ENCODE assay signal across 8 cellular contexts in genomic region chr5:783881-784427, GRCh38. TPM values are rescaled to one million over a fixed set of nuclear protein-coding genes. Genes with fewer than 3 reads are reported as not detected.
DNase-seq lines count a peak whose midpoint lies in the region; ATAC-seq and TF ChIP-seq lines count a peak whose summit lies in the region.
"Not testable (repeated sequence)": the region's sequence is repeated elsewhere in the genome, so short reads cannot be mapped to it uniquely, and the experiment has no call there.

No MANE protein-coding gene starts in this region.

- H3K23ac ChIP-seq in mesenchymal stem cell (ENCODE audit: low read length in 2 of 2), result not testable (repeated sequence)

- intact Hi-C loops in ascending aorta (cut with DNase I), result loop anchor here (2.0 to 10.0 kb wide), 2 partner anchors 109 to 171 kb away; partner anchors contain the start of gene CEP72
- intact Hi-C loops in spleen (cut with DNase I; ENCODE audit: low total_unique reads), result not testable (repeated sequence)

- H2BK120ac ChIP-seq in mesenchymal stem cell (ENCODE audit: low read depth, low read length), result not testable (repeated sequence)

- not testable (repeated sequence) for H3K27ac ChIP-seq in ascending aorta; foreskin keratinocyte; mesenchymal stem cell (ENCODE audit: low read length, poor library complexity, severe bottlenecking)
- H3K27ac ChIP-seq in spleen, result peak overlapping the region in 5 of 8 donors; percentile 29 to 73 (median 56)

- not testable (repeated sequence) for H2BK15ac ChIP-seq in mesenchymal stem cell (ENCODE audit: low read depth, poor library complexity, severe bottlenecking)

- not testable (repeated sequence) for H3K36me3 ChIP-seq in BE2C; ascending aorta; mesenchymal stem cell (ENCODE audit: control insufficient read depth in 1 of 2, insufficient read depth in 2 of 2, low read depth in 1 of 2, low read length in 2 of 2); spleen

- not testable (repeated sequence) for H3K14ac ChIP-seq in mesenchymal stem cell (ENCODE audit: low read length in 2 of 2)

- peak; percentile 49 for DNase-seq in BE2C
- peak; percentile 21 for DNase-seq in GM20000 (ENCODE audit: low spot score)
- DNase-seq in KBM-7, result peak; percentile 62
- DNase-seq in SW480 (ENCODE audit: low spot score), result peak; percentile 35
- DNase-seq in ascending aorta (ENCODE audit: low spot score in 2 of 2), result peak in 1 of 2 donors; percentile 65
- DNase-seq in foreskin keratinocyte, result peak in 1 of 2 donors; percentile 15
- DNase-seq in mesenchymal stem cell, result peak; percentile 27
- DNase-seq in spleen, result not testable (repeated sequence)

- H3K4me2 ChIP-seq in mesenchymal stem cell (ENCODE audit: low read length, poor library complexity, severe bottlenecking), result peak overlapping the region; percentile 77

- not testable (repeated sequence) for H3K9me3 ChIP-seq in BE2C; ascending aorta; mesenchymal stem cell (ENCODE audit: control insufficient read depth, low read length); spleen

- not testable (repeated sequence) for H2AK5ac ChIP-seq in mesenchymal stem cell (ENCODE audit: low read length, severe bottlenecking)

- H2BK12ac ChIP-seq in mesenchymal stem cell (ENCODE audit: low read length in 2 of 2), result not testable (repeated sequence)

- H3K4me3 ChIP-seq in BE2C (ENCODE audit: low read depth, low read length), result peak overlapping the region; percentile 68
- H3K4me3 ChIP-seq in ascending aorta, result peak overlapping the region; percentile 72 to 83
- H3K4me3 ChIP-seq in mesenchymal stem cell (ENCODE audit: insufficient read depth in 1 of 2, low read depth in 1 of 2, low read length in 2 of 2), result not testable (repeated sequence)
- H3K4me3 ChIP-seq in spleen, result peak overlapping the region; percentile 59 to 84 (median 68)

- H4K91ac ChIP-seq in mesenchymal stem cell (ENCODE audit: low read length), result not testable (repeated sequence)

- not testable (repeated sequence) for H3K27me3 ChIP-seq in BE2C; ascending aorta; foreskin keratinocyte; mesenchymal stem cell (ENCODE audit: control insufficient read depth in 1 of 2, insufficient read depth in 1 of 2, low read length in 2 of 2)
- peaks cover 0 to 30% (median 14%) of the 10 kb centered on the region in 7 donors for H3K27me3 ChIP-seq in spleen (replicated peaks in 1 of 7)

- not testable (repeated sequence) for TF ChIP-seq CTCF in BE2C (IDR thresholded peaks at IDR 0.05; ENCODE audit: low read depth, low read length); GM20000 (IDR thresholded peaks at IDR 0.05; ENCODE audit: extremely low read depth, missing control alignments); ascending aorta (IDR thresholded peaks at IDR 0.05); foreskin keratinocyte (conservative IDR thresholded peaks at IDR 0.05); spleen (IDR thresholded peaks at IDR 0.05 in 8 of 11, conservative IDR thresholded peaks at IDR 0.05 in 3 of 11)

- H2BK5ac ChIP-seq in mesenchymal stem cell (ENCODE audit: low read depth, low read length, poor library complexity, severe bottlenecking), result not testable (repeated sequence)

- not testable (repeated sequence) for H3K9ac ChIP-seq in mesenchymal stem cell (ENCODE audit: low read length)

- not testable (repeated sequence) for H3K18ac ChIP-seq in mesenchymal stem cell (ENCODE audit: low read depth in 1 of 2, low read length in 2 of 2)

- H3K4me1 ChIP-seq in BE2C, ascending aorta, foreskin keratinocyte: not testable (repeated sequence)
- H3K4me1 ChIP-seq in mesenchymal stem cell (ENCODE audit: control insufficient read depth, insufficient read depth, low read depth, low read length) (peaks cover 17% of the 10 kb centered on the region), spleen (peaks cover 0 to 27% (median 18%) of the 10 kb centered on the region in 6 donors)

- in situ Hi-C loops in KBM-7 (cut with MboI; ENCODE audit: low pct_unique_long_range_greater_than_20kb, low sequenced_read_pairs), result not testable (repeated sequence)

- not testable (repeated sequence) for H3K79me1 ChIP-seq in mesenchymal stem cell (replicated peaks; ENCODE audit: low read length, poor library complexity, severe bottlenecking)

- H4K8ac ChIP-seq in mesenchymal stem cell (ENCODE audit: low read length), result not testable (repeated sequence)

- not testable (repeated sequence) for TF ChIP-seq POLR2A in spleen (IDR thresholded peaks at IDR 0.05)

- H2AFZ ChIP-seq in mesenchymal stem cell (ENCODE audit: low read depth, low read length), result not testable (repeated sequence)

- ATAC-seq in foreskin keratinocyte, result peak; percentile 13

- 16% methylated on average over 41 of the region's 43 CpGs for WGBS in mesenchymal stem cell
- 0 to 2% (median 1%) methylated on average over 13 to 43 of the region's 43 CpGs for WGBS in spleen, 5 donors

- H3K4ac ChIP-seq in mesenchymal stem cell (ENCODE audit: low read depth in 1 of 2, low read length in 2 of 2), result not testable (repeated sequence)

RNA-seq across cellular contexts. Expression of gene ZDHHC11B, which starts 0.6 kb away (rescaled TPM):
- 21.0 TPM for polyA plus RNA-seq in BE2C (2012; ENCODE audit: insufficient read depth, insufficient read length, low read depth)
- total RNA-seq in ascending aorta, result 0.64 TPM
- total RNA-seq in foreskin keratinocyte, result 0.14 TPM in 1 of 2 replicates, not detected in the other
- 0.04 TPM in 1 of 2 replicates, not detected in the other for polyA plus RNA-seq in foreskin keratinocyte
- 0.33 TPM for polyA plus RNA-seq in mesenchymal stem cell (2013, experiment 1 of 2)
- 0.10 TPM for polyA plus RNA-seq in mesenchymal stem cell (2013, experiment 2 of 2)
- 10 to 100 TPM in 2 of 7 donors, 1 to 10 TPM in 5; 2.8 to 74.3 (median 6.2) TPM for total RNA-seq in spleen
- polyA plus RNA-seq in spleen, result 1 to 10 TPM in 2 of 3 donors, under 1 TPM in 1; 0.97 to 3.8 (median 1.9) TPM
